1 cellular context compared by ENCODE assay signal in the genomic region with DNA sequence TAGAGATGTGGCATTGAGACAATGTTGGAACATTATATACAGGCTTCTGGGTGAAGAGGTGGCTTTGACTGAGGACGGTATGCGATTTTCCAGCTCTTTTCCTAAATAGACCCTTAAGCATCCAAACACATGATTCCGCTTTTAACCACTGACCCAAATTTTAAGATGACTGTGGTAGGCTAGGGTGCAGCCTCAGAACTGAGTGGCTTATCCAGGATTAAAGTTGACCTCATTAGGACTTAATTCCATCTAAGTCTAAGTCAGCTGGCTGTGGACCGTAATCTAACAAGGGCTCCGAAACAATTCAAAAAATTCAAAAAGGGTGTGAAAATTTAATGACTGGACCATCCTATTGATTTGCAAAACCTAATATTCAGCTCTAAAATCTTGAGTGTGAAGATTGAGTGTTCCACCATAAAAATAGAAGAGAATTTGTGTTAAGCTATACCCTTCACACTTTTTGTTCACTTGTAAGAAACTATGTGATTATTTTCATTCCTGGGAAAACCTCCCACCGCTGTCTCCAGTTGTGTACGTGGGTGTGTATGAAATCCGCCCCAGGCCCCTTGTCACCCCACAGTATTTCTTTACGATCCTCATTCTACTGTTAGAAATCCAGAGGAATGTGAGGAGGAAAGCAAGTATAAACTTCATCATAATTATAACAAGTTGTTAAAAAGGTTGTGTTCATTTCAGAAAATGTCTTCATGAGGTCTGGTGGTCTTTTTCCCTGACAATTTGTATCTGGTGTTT.
TF ChIP-seq lines count a peak whose summit lies in the region.

No MANE protein-coding gene starts in this region.

TF ChIP-seq in GM23338, 12 proteins besides CTCF, POLR2A, EP300 and RAD21 (continued from another document):
- TF ChIP-seq, protein P1, sequence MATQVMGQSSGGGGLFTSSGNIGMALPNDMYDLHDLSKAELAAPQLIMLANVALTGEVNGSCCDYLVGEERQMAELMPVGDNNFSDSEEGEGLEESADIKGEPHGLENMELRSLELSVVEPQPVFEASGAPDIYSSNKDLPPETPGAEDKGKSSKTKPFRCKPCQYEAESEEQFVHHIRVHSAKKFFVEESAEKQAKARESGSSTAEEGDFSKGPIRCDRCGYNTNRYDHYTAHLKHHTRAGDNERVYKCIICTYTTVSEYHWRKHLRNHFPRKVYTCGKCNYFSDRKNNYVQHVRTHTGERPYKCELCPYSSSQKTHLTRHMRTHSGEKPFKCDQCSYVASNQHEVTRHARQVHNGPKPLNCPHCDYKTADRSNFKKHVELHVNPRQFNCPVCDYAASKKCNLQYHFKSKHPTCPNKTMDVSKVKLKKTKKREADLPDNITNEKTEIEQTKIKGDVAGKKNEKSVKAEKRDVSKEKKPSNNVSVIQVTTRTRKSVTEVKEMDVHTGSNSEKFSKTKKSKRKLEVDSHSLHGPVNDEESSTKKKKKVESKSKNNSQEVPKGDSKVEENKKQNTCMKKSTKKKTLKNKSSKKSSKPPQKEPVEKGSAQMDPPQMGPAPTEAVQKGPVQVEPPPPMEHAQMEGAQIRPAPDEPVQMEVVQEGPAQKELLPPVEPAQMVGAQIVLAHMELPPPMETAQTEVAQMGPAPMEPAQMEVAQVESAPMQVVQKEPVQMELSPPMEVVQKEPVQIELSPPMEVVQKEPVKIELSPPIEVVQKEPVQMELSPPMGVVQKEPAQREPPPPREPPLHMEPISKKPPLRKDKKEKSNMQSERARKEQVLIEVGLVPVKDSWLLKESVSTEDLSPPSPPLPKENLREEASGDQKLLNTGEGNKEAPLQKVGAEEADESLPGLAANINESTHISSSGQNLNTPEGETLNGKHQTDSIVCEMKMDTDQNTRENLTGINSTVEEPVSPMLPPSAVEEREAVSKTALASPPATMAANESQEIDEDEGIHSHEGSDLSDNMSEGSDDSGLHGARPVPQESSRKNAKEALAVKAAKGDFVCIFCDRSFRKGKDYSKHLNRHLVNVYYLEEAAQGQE (IDR thresholded peaks at IDR 0.05; ENCODE audit: unreplicated experiment) = no peak
- no peak for TF ChIP-seq STAT1 (IDR thresholded peaks at IDR 0.05; ENCODE audit: unreplicated experiment)
- TF ChIP-seq NANOG (IDR thresholded peaks at IDR 0.05; ENCODE audit: borderline replicate concordance) = no peak
